Comparison of ENCODE assay signal across 13 cellular contexts in the genomic region with DNA sequence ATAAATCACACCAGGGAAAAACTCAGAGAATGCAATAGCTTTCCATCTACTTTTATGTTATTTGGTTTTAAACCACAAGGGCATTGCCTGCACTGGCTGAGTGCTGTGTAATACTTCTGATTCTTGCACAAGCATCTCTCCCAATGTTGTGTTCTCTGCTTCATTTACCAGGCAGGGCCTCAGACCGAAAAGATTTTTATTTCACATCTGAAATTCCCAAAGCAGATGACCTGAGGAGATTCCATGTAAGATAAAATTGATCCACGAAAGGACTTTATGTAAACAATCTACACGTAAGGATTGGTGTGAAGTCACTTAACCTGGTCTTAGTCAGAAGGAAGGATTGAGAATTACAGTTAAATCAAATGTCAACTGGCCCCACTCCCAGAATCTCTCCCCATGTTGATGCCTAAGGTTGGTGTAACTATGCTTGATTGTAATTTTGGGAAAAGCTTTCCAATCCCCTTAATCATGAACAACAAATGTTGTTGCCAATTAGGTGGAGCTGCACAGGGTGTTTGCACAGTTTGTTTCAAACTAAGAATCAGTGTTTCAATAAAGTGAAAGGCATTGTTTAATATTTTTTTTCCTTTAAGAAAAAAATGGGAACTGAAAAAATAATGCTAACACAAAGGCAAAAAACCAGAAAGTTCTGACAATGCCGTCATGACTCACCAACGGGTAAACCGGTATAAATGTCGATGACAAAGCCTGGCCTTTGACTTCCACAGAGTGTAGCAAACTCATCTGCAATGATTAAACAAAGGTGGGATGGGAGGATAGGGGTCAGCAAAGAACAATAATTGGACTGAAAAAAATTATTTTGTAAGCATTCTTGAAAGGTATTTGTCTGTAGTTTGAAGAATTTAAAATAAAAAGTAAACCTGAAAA.
DNase-seq lines count a peak whose midpoint lies in the region; ATAC-seq and TF ChIP-seq lines count a peak whose summit lies in the region.
"Had no signal": no experiment of that assay in that cellular context is flagged by ENCODE, and none has a peak within 500 bp of the region (broad histone marks: within the 10 kb centered on the region; RNA-seq: fewer than 3 reads in every experiment).

No MANE protein-coding gene starts in this region.

- no peak overlapping the region for H2BK5ac ChIP-seq in trophoblast cell (ENCODE audit: low read depth, low read length, poor library complexity)

- H3K4me2 ChIP-seq in trophoblast cell (ENCODE audit: low read length): no peak overlapping the region
- H3K4me2 ChIP-seq: smooth muscle cell had no signal

- no peak overlapping the region for H4K8ac ChIP-seq in trophoblast cell (ENCODE audit: low read depth, low read length)

- no peak overlapping the region for H2BK12ac ChIP-seq in trophoblast cell (ENCODE audit: low read length)

- no peak overlapping the region for H2AFZ ChIP-seq in trophoblast cell (ENCODE audit: insufficient read depth, low read length, poor library complexity)

- no peaks in the 10 kb centered on the region for H3K27me3 Mint-ChIP-seq in nephron progenitor cell (ENCODE audit: low read depth, poor library complexity)
- H3K27me3 Mint-ChIP-seq: naive thymus-derived CD4-positive, alpha-beta T cell had no signal

- no CpG with 5 or more reads among the region's 7 CpGs for WGBS in trophoblast cell (ENCODE audit: extremely low coverage, insufficient coverage, insufficient read length)

- H3K36me3 Mint-ChIP-seq in nephron progenitor cell (ENCODE audit: low read depth): no peaks in the 10 kb centered on the region
- H3K36me3 Mint-ChIP-seq: naive thymus-derived CD4-positive, alpha-beta T cell had no signal

- peaks cover 2% of the 10 kb centered on the region for H3K9me3 ChIP-seq in trophoblast cell (ENCODE audit: insufficient read depth, low read depth, low read length)

- no peak overlapping the region for H2BK120ac ChIP-seq in trophoblast cell (ENCODE audit: insufficient read depth, low read length, poor library complexity)

- POLR2A ChIA-PET in BJ (lab: Charles Lee): interaction anchor here (0.5 kb wide), 1 partner anchor 527 kb away, joined by 4 read pairs; no protein-coding TSS in a partner anchor

- no peak overlapping the region for H3K14ac ChIP-seq in trophoblast cell (ENCODE audit: low read length)

- no peak overlapping the region for H4K91ac ChIP-seq in trophoblast cell (ENCODE audit: low read depth, low read length)

- no peaks in the 10 kb centered on the region for H3K9me3 Mint-ChIP-seq in nephron progenitor cell
- H3K9me3 Mint-ChIP-seq: naive thymus-derived CD4-positive, alpha-beta T cell had no signal

- no peak overlapping the region for H3K4me3 ChIP-seq in BJ (ENCODE audit: low read depth, low read length)
- H3K4me3 ChIP-seq in trophoblast cell (ENCODE audit: low read depth, low read length): no peak overlapping the region
- H3K4me3 ChIP-seq: smooth muscle cell had no signal

- H3K9ac ChIP-seq in trophoblast cell (ENCODE audit: low read length): no peak overlapping the region

- H3K27ac Mint-ChIP-seq in nephron progenitor cell: no peak overlapping the region
- H3K27ac Mint-ChIP-seq: naive thymus-derived CD4-positive, alpha-beta T cell had no signal

- H3K79me2 ChIP-seq in trophoblast cell (ENCODE audit: control insufficient read depth, insufficient read depth, low read length, poor library complexity): no peaks in the 10 kb centered on the region

- TF ChIP-seq CTCF in BJ (IDR thresholded peaks at IDR 0.05; ENCODE audit: insufficient read depth, low read depth, low read length) (peak; percentile 21; the same call in 1 of the 2 replicates), nephron progenitor cell (IDR thresholded peaks at IDR 0.05) (no peak)

- ATAC-seq in HG03039 (IDR thresholded peaks at IDR 0.05; ENCODE audit: unreplicated experiment) (no peak), GM21390 (IDR thresholded peaks at IDR 0.05; ENCODE audit: unreplicated experiment) (no peak)
- ATAC-seq: naive thymus-derived CD4-positive, alpha-beta T cell had no signal

- H3K27me3 ChIP-seq in BJ (ENCODE audit: control insufficient read depth, insufficient read depth, low read length) (no peaks in the 10 kb centered on the region), trophoblast cell (ENCODE audit: insufficient read depth, low read length) (no peaks in the 10 kb centered on the region)

- H3K18ac ChIP-seq in trophoblast cell (ENCODE audit: low read length): no peak overlapping the region

- no peak overlapping the region for H3K4ac ChIP-seq in trophoblast cell (ENCODE audit: low read depth, low read length)

- no peak overlapping the region for H4K12ac ChIP-seq in trophoblast cell (ENCODE audit: low read depth, low read length)

- no peak overlapping the region for H3K27ac ChIP-seq in trophoblast cell (ENCODE audit: low read depth, low read length)

- CTCF ChIA-PET in BJ (lab: Yijun Ruan, JAX): interaction anchor here (1.3 to 1.9 kb wide), 4 partner anchors 11 to 102 kb away, joined by 3 to 7 read pairs (median 5); no protein-coding TSS in a partner anchor

- no peaks in the 10 kb centered on the region for H3K4me1 ChIP-seq in trophoblast cell (ENCODE audit: control insufficient read depth in 1 of 2, insufficient read depth in 2 of 2, low read length in 2 of 2)

- H3K23ac ChIP-seq in trophoblast cell (ENCODE audit: low read length): no peak overlapping the region

- H3K4me3 Mint-ChIP-seq in nephron progenitor cell: no peak overlapping the region
- H3K4me3 Mint-ChIP-seq: naive thymus-derived CD4-positive, alpha-beta T cell had no signal

- DNase-seq in BJ (ENCODE audit: low read depth) (peak; percentile 71), M059J (ENCODE audit: low read depth) (peak; percentile 76), dermis blood vessel endothelial cell (peak; percentile 86), trophoblast cell (peak; percentile 50 to 73), nephron progenitor cell (no peak)
- no peak for DNase-seq in activated naive CD4-positive, alpha-beta T cell (lab: John Stamatoyannopoulos, UW)
- DNase-seq: activated CD8-positive, alpha-beta memory T cell treated with anti-CD3 and anti-CD28 coated beads for 24 hours; islet precursor cell; KG1; naive thymus-derived CD4-positive, alpha-beta T cell had no signal

- no peaks in the 10 kb centered on the region for H3K79me1 ChIP-seq in trophoblast cell (ENCODE audit: low read length)

- no peak overlapping the region for H2AK5ac ChIP-seq in trophoblast cell (ENCODE audit: low read length)

- H3K4me1 Mint-ChIP-seq in nephron progenitor cell: no peaks in the 10 kb centered on the region
- H3K4me1 Mint-ChIP-seq: naive thymus-derived CD4-positive, alpha-beta T cell had no signal

- H3K36me3 ChIP-seq in BJ (ENCODE audit: control insufficient read depth, insufficient read depth, low read length): peaks cover 23% of the 10 kb centered on the region
- H3K36me3 ChIP-seq in trophoblast cell (ENCODE audit: control insufficient read depth in 1 of 2, insufficient read depth in 2 of 2, low read length in 2 of 2): no peaks in the 10 kb centered on the region

Comparison
In these comparisons a context has a peak if more than half of its experiments do, and no peak if none do; other contexts are left out.
1. DNase-seq: peak in BJ (single experiment), M059J (single experiment), dermis blood vessel endothelial cell (single experiment) and trophoblast cell (2 of 2); none in activated naive CD4-positive, alpha-beta T cell (0 of 4) and nephron progenitor cell (single experiment).